Comparison of ENCODE assay signal across 9 cellular contexts in genomic region chrX:48511561-48511960, GRCh38. TPM values are rescaled to one million over a fixed set of nuclear protein-coding genes. Genes with fewer than 3 reads are reported as not detected.
A peak's percentile ranks its signal among the peaks of the same experiment; 100 is the strongest.
DNase-seq lines count a peak whose midpoint lies in the region; FAIRE-seq and TF ChIP-seq lines count a peak whose summit lies in the region.
"Had no signal": no experiment of that assay in that cellular context is flagged by ENCODE, and none has a peak within 500 bp of the region (broad histone marks: within the 10 kb centered on the region; RNA-seq: fewer than 3 reads in every experiment).

No MANE protein-coding gene starts in this region.

- in situ Hi-C loops in T47D (cut with HindIII; ENCODE audit: low pct_unique_long_range_greater_than_20kb, low sequenced_read_pairs), result no loop called here

- no peak overlapping the region for H3K27ac Mint-ChIP-seq in endodermal cell

- H3K4me1 ChIP-seq in breast epithelium (no peaks in the 10 kb centered on the region), endodermal cell (ENCODE audit: control insufficient read depth, insufficient read depth, low read length) (no peaks in the 10 kb centered on the region), thyroid gland (no peaks in the 10 kb centered on the region)

- WGBS in endodermal cell (ENCODE audit: insufficient coverage in 1 of 2, insufficient read length in 1 of 2), 2 experiments, result 86% methylated on average over 4 of the region's 4 CpGs; no CpG with 5 or more reads in 1 of the 2 experiments
- 73 to 86% methylated on average over 4 of the region's 4 CpGs for WGBS in thyroid gland, 2 donors

- no peak overlapping the region for H3K9ac ChIP-seq in endodermal cell (ENCODE audit: extremely low read depth, low read length, poor library complexity, severe bottlenecking)

- no peak for TF ChIP-seq POLR2A in breast epithelium (IDR thresholded peaks at IDR 0.05)
- no peak for TF ChIP-seq POLR2A in thyroid gland (IDR thresholded peaks at IDR 0.05)

- H3K4me3 Mint-ChIP-seq in endodermal cell, result no peak overlapping the region

- H3K36me3 ChIP-seq in breast epithelium, result no peaks in the 10 kb centered on the region
- H3K36me3 ChIP-seq in endodermal cell (ENCODE audit: control insufficient read depth, insufficient read depth, low read length), result peaks cover 51% of the 10 kb centered on the region
- H3K36me3 ChIP-seq in thyroid gland, result no peaks in the 10 kb centered on the region

- intact Hi-C loops in breast epithelium (cut with DNase I; ENCODE audit: low total_unique reads), result no loop called here
- intact Hi-C loops in thyroid gland (cut with DNase I), result no loop called here

- FAIRE-seq in frontal cortex (lab: Jason Lieb, UNC), result no peak

- H3K27ac ChIP-seq in breast epithelium, result no peak overlapping the region
- no peak overlapping the region for H3K27ac ChIP-seq in endodermal cell (ENCODE audit: low read depth, low read length)
- H3K27ac ChIP-seq in thyroid gland, result no peak overlapping the region

- H3K9me3 Mint-ChIP-seq in endodermal cell, result peaks cover 73% of the 10 kb centered on the region

- no peak for TF ChIP-seq CTCF in breast epithelium (IDR thresholded peaks at IDR 0.05)
- peak; percentile 64 for TF ChIP-seq CTCF in endodermal cell (conservative IDR thresholded peaks at IDR 0.05)
- TF ChIP-seq CTCF in thyroid gland (IDR thresholded peaks at IDR 0.05), result peak in 2 of 6 experiments; percentile 23 to 33

- H3K4me1 Mint-ChIP-seq in endodermal cell, result peaks cover 4% of the 10 kb centered on the region

- H3K4me3 ChIP-seq in breast epithelium, result no peak overlapping the region
- H3K4me3 ChIP-seq in endodermal cell (ENCODE audit: low read length), result peak overlapping the region; percentile 80
- H3K4me3 ChIP-seq in thyroid gland (replicated peaks in 1 of 3), result no peak overlapping the region

- no peaks in the 10 kb centered on the region for H3K9me3 ChIP-seq in breast epithelium
- H3K9me3 ChIP-seq in endodermal cell (ENCODE audit: control insufficient read depth, low read length), result no peaks in the 10 kb centered on the region
- no peaks in the 10 kb centered on the region for H3K9me3 ChIP-seq in thyroid gland

- H3K36me3 Mint-ChIP-seq in endodermal cell (ENCODE audit: low read depth), result peaks cover 22% of the 10 kb centered on the region

- DNase-seq in T47D (ENCODE audit: low read depth in 1 of 2, low spot score in 1 of 2) (peak; percentile 31 to 65), breast epithelium (ENCODE audit: low spot score in 2 of 2) (no peak), NCI-H69 (lab: John Stamatoyannopoulos, UW) (peak; percentile 0), endodermal cell (no peak), thyroid gland (peak; percentile 27 to 30), NCI-H1417 treated with DMSO at 0.1 percent for 48 hours (lab: John Stamatoyannopoulos, UW) (no peak), ecto neural progenitor cell (ENCODE audit: low spot score) (no peak), frontal cortex (ENCODE audit: low spot score in 2 of 2) (no peak)
- DNase-seq: DMS79 treated with DMSO at 0.1 percent for 48 hours had no signal

- no peaks in the 10 kb centered on the region for H3K27me3 Mint-ChIP-seq in endodermal cell (ENCODE audit: insufficient read depth)

- H3K27me3 ChIP-seq in breast epithelium (peaks cover 0 to 35% of the 10 kb centered on the region in 2 donors), endodermal cell (ENCODE audit: control insufficient read depth, insufficient read depth, low read length, poor library complexity, severe bottlenecking) (no peaks in the 10 kb centered on the region), thyroid gland (no peaks in the 10 kb centered on the region)

RNA-seq across cellular contexts. Expression of gene PORCN, which starts 2.8 kb away (rescaled TPM):
- total RNA-seq in breast epithelium, result 10 to 100 TPM; 12.1 to 22.1 (median 17.0) TPM
- 10 to 100 TPM; 51.1 to 54.4 TPM for total RNA-seq in endodermal cell
- 40.1 TPM for polyA plus RNA-seq in endodermal cell (2013, experiment 1 of 2)
- polyA plus RNA-seq in endodermal cell (2013, experiment 2 of 2), result 45.9 TPM
- total RNA-seq in thyroid gland, result 10 to 100 TPM; 14.5 to 36.4 (median 21.4) TPM
- 7.3 TPM for total RNA-seq in frontal cortex

RNA-seq across cellular contexts. Expression of gene EBP, which starts 10.0 kb away (rescaled TPM):
- total RNA-seq in breast epithelium (10 to 100 TPM; 20.3 to 22.0 (median 20.6) TPM), endodermal cell (100 to 1,000 TPM; 105 to 119 TPM), thyroid gland (10 to 100 TPM; 11.0 to 43.5 (median 35.5) TPM), frontal cortex (53.4 TPM)
- 155 TPM for polyA plus RNA-seq in endodermal cell (2013, experiment 1 of 2)
- 164 TPM for polyA plus RNA-seq in endodermal cell (2013, experiment 2 of 2)

RNA-seq across cellular contexts. Expression of gene TBC1D25, which starts 28.0 kb away (rescaled TPM):
- total RNA-seq in breast epithelium, result 10 to 100 TPM; 11.3 to 13.0 (median 12.5) TPM
- total RNA-seq in endodermal cell, result 1 to 10 TPM; 7.0 to 7.6 TPM
- polyA plus RNA-seq in endodermal cell (2013, experiment 1 of 2), result 7.3 TPM
- 6.5 TPM for polyA plus RNA-seq in endodermal cell (2013, experiment 2 of 2)
- total RNA-seq in thyroid gland, result 10 to 100 TPM in 3 of 4 donors, 1 to 10 TPM in 1; 9.4 to 16.5 (median 12.2) TPM
- 4.9 TPM for total RNA-seq in frontal cortex

RNA-seq across cellular contexts. Expression of gene FTSJ1, which starts 35.6 kb away (rescaled TPM):
- 10 to 100 TPM; 31.8 to 55.4 (median 34.8) TPM for total RNA-seq in breast epithelium
- total RNA-seq in endodermal cell, result 10 to 100 TPM; 47.3 to 54.3 TPM
- 46.1 TPM for polyA plus RNA-seq in endodermal cell (2013, experiment 1 of 2)
- polyA plus RNA-seq in endodermal cell (2013, experiment 2 of 2), result 43.6 TPM
- 10 to 100 TPM; 45.9 to 64.9 (median 62.5) TPM for total RNA-seq in thyroid gland
- 36.3 TPM for total RNA-seq in frontal cortex

RNA-seq across cellular contexts. Expression of gene SLC38A5, which starts 41.5 kb away (rescaled TPM):
- total RNA-seq in breast epithelium (10 to 100 TPM in 1 of 3 donors, 1 to 10 TPM in 1, under 1 TPM in 1; 0.96 to 12.1 (median 3.8) TPM), endodermal cell (10 to 100 TPM; 22.4 to 40.7 TPM), thyroid gland (10 to 100 TPM in 3 of 4 donors, 1 to 10 TPM in 1; 9.9 to 76.8 (median 40.1) TPM), frontal cortex (25.3 TPM)
- polyA plus RNA-seq in endodermal cell (2013, experiment 1 of 2), result 23.3 TPM
- polyA plus RNA-seq in endodermal cell (2013, experiment 2 of 2), result 26.2 TPM

Comparison
In these comparisons a context has a peak if more than half of its experiments do, and no peak if none do; other contexts are left out.
1. DNase-seq: peak in T47D (2 of 2), NCI-H69 (single experiment) and thyroid gland (2 of 2); none in breast epithelium (0 of 2), endodermal cell (single experiment), NCI-H1417 treated with DMSO at 0.1 percent for 48 hours (single experiment), ecto neural progenitor cell (single experiment) and frontal cortex (0 of 2).